ENCODE assay signal across 1 cellular context in the genomic region with DNA sequence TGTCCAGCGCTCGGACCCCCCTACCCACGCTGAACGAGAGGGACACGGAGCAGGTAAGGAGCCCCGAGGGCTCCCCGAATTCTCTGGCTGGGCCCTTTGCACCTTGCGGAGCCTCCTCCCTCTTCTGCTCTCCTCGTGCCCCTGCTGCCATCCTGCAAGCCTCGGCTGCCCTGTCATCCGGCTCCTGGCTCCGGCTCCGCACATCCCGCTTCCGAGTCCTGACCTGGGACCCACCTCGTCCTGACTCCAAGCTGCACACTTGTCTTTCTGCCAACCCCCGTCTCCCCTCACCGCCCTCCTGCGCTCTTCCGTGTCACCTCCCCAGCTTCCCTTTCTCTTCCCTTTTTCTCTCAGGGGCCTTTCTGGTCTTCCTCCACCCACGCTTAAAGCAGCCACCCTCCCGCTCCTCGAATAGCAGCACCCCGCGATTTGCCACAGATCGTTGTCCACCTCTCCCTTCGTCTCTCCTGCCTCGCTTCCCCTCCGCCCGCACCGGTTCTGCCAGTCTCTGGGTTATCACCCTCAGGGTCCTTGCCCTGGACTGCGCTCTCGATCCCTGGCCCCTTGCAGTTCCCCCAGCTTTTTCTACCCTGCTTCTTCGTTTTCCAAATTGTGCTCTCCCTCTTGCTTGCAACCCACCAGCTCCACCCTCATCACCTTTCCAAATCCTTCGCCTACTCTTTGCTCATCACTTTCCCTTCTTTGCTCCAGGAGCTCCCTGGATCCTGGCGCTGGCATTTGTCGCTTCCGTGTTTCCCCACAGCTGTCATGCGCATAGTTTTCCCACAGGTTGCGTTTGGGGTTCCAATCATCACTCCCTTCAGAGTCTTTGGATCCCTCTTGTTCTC.
TF ChIP-seq lines count a peak whose summit lies in the region.

No MANE protein-coding gene starts in this region.

TF ChIP-seq in K562, 482 proteins besides CTCF, POLR2A, EP300 and RAD21 (continued from another document and continues in another):
- TF ChIP-seq ZHX1 (conservative IDR thresholded peaks at IDR 0.05; ENCODE audit: low read length) (no peak), SMARCE1 (IDR thresholded peaks at IDR 0.05) (peak; percentile 29; the same call in 1 of the 2 replicates), MED1 (CRISPR knock-in tag; IDR thresholded peaks at IDR 0.05; ENCODE audit: borderline replicate concordance) (no peak), CTCFL (IDR thresholded peaks at IDR 0.05; ENCODE audit: borderline replicate concordance, insufficient read depth, low read depth, low read length, poor library complexity, severe bottlenecking) (no peak), KLF1 (tag; IDR thresholded peaks at IDR 0.05) (no peak), HMBOX1 (IDR thresholded peaks at IDR 0.05) (no peak), THRA (IDR thresholded peaks at IDR 0.05) (no peak), SAFB2 (IDR thresholded peaks at IDR 0.05; ENCODE audit: borderline replicate concordance, low read depth, low read length, severe bottlenecking) (no peak), RFX1 (IDR thresholded peaks at IDR 0.05) (no peak), FUS (optimal IDR thresholded peaks at IDR 0.05; ENCODE audit: low read depth, low read length) (no peak), CREB5 (CRISPR knock-in tag; IDR thresholded peaks at IDR 0.05) (no peak), KAT2B (IDR thresholded peaks at IDR 0.05; ENCODE audit: low read depth, low read length) (no peak), ZBTB40 (IDR thresholded peaks at IDR 0.05) (peak; percentile 63; the same call in 1 of the 2 replicates), ZBTB40 (CRISPR knock-in tag; IDR thresholded peaks at IDR 0.05) (no peak), ZNF395 (CRISPR knock-in tag; IDR thresholded peaks at IDR 0.05) (no peak), E2F3 (CRISPR knock-in tag; IDR thresholded peaks at IDR 0.05) (no peak), IRF2 (CRISPR knock-in tag; IDR thresholded peaks at IDR 0.05) (no peak), TEAD1 (CRISPR knock-in tag; IDR thresholded peaks at IDR 0.05) (peak in 1 of 2 experiments; percentile 54; a peak in 1 of 4 replicates), ZBTB1 (CRISPR knock-in tag; IDR thresholded peaks at IDR 0.05; ENCODE audit: borderline replicate concordance, low read depth) (0 out of 2 replicates have a peak, but pooled peaks have one; percentile 3), ZNF165 (CRISPR knock-in tag; IDR thresholded peaks at IDR 0.05; ENCODE audit: borderline replicate concordance) (no peak), MNT (conservative IDR thresholded peaks at IDR 0.05) (0 out of 4 replicates have a peak, but pooled peaks of 1 of the 2 experiments have one; percentile 8), SPI1 (IDR thresholded peaks at IDR 0.05; ENCODE audit: borderline replicate concordance, low read depth, low read length) (peak; percentile 71; the same call in 1 of the 2 replicates), BDP1 (IDR thresholded peaks at IDR 0.05; ENCODE audit: insufficient read depth, insufficient read length) (no peak), DIDO1 (tag; IDR thresholded peaks at IDR 0.05; ENCODE audit: low read depth) (no peak)
- TF ChIP-seq, protein P1, sequence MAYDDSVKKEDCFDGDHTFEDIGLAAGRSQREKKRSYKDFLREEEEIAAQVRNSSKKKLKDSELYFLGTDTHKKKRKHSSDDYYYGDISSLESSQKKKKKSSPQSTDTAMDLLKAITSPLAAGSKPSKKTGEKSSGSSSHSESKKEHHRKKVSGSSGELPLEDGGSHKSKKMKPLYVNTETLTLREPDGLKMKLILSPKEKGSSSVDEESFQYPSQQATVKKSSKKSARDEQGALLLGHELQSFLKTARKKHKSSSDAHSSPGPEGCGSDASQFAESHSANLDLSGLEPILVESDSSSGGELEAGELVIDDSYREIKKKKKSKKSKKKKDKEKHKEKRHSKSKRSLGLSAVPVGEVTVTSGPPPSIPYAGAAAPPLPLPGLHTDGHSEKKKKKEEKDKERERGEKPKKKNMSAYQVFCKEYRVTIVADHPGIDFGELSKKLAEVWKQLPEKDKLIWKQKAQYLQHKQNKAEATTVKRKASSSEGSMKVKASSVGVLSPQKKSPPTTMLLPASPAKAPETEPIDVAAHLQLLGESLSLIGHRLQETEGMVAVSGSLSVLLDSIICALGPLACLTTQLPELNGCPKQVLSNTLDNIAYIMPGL (CRISPR knock-in tag; IDR thresholded peaks at IDR 0.05) = no peak; the same call in 1 of the 2 replicates
